18 cellular contexts compared by ENCODE assay signal in genomic region chr14:90538095-90538494, GRCh38.
DNase-seq lines count a peak whose midpoint lies in the region; ATAC-seq and TF ChIP-seq lines count a peak whose summit lies in the region.
"Had no signal": no experiment of that assay in that cellular context is flagged by ENCODE, and none has a peak within 500 bp of the region (broad histone marks: within the 10 kb centered on the region; RNA-seq: fewer than 3 reads in every experiment).

No MANE protein-coding gene starts in this region.

- H3K9me3 Mint-ChIP-seq in endothelial cell (ENCODE audit: unreplicated experiment): no peaks in the 10 kb centered on the region
- no peaks in the 10 kb centered on the region for H3K9me3 Mint-ChIP-seq in nephron progenitor cell
- H3K9me3 Mint-ChIP-seq: CD4-positive, alpha-beta T cell; CD8-positive, alpha-beta T cell had no signal

- H3K27me3 Mint-ChIP-seq in endothelial cell (ENCODE audit: unreplicated experiment): peaks cover 16% of the 10 kb centered on the region
- no peaks in the 10 kb centered on the region for H3K27me3 Mint-ChIP-seq in nephron progenitor cell (ENCODE audit: low read depth, poor library complexity)
- H3K27me3 Mint-ChIP-seq: CD4-positive, alpha-beta T cell had no signal

- no peak for DNase-seq in endothelial cell (ENCODE audit: low spot score)
- peak; percentile 10 for DNase-seq in lower lobe of right lung
- no peak for DNase-seq in nephron progenitor cell
- no peak for DNase-seq in NCI-H2196 (lab: John Stamatoyannopoulos, UW; ENCODE audit: unreplicated experiment)
- DNase-seq: 8988T; ACHN; BE2C; Caco-2; Calu3; CD4-positive, alpha-beta T cell; CD8-positive, alpha-beta T cell; DMS79 treated with DMSO at 0.1 percent for 48 hours; GF-D8 had no signal

- no peaks in the 10 kb centered on the region for H3K27me3 ChIP-seq in BLaER1
- no peaks in the 10 kb centered on the region for H3K27me3 ChIP-seq in lower lobe of right lung (ENCODE audit: low read depth)
- H3K27me3 ChIP-seq: BE2C; BLaER1 treated with 17β-estradiol and CSF1 and Interleukin-3, amounts not matched to agents 10 nM and 100 nM had no signal

- H3K4me2 ChIP-seq in BLaER1: no peak overlapping the region

- H3K9me3 ChIP-seq in BLaER1 (no peaks in the 10 kb centered on the region), HEK293 (ENCODE audit: control insufficient read depth, insufficient read depth, low read depth, low read length) (no peaks in the 10 kb centered on the region), lower lobe of right lung (no peaks in the 10 kb centered on the region)
- H3K9me3 ChIP-seq: BE2C; BLaER1 treated with 17β-estradiol and CSF1 and Interleukin-3, amounts not matched to agents 10 nM and 100 nM; Caco-2 had no signal

- peaks cover 42% of the 10 kb centered on the region for H3K36me3 Mint-ChIP-seq in endothelial cell (ENCODE audit: low read depth, unreplicated experiment)
- peaks cover 12% of the 10 kb centered on the region for H3K36me3 Mint-ChIP-seq in nephron progenitor cell (ENCODE audit: low read depth)
- H3K36me3 Mint-ChIP-seq: CD8-positive, alpha-beta T cell had no signal

- H3K9ac ChIP-seq in BLaER1: no peak overlapping the region
- H3K9ac ChIP-seq: BLaER1 treated with 17β-estradiol and CSF1 and Interleukin-3, amounts not matched to agents 10 nM and 100 nM had no signal

- H3K4me1 ChIP-seq in BLaER1 (peaks cover 76% of the 10 kb centered on the region), HEK293 (ENCODE audit: control insufficient read depth, insufficient read depth, low read length) (no peaks in the 10 kb centered on the region), lower lobe of right lung (peaks cover 27% of the 10 kb centered on the region)
- H3K4me1 ChIP-seq: BE2C, Caco-2 had no signal

- no peaks in the 10 kb centered on the region for H4K20me1 ChIP-seq in BLaER1
- H4K20me1 ChIP-seq: BLaER1 treated with 17β-estradiol and CSF1 and Interleukin-3, amounts not matched to agents 10 nM and 100 nM had no signal

- H3K27ac Mint-ChIP-seq in endothelial cell (ENCODE audit: unreplicated experiment): no peak overlapping the region
- no peak overlapping the region for H3K27ac Mint-ChIP-seq in nephron progenitor cell
- H3K27ac Mint-ChIP-seq: CD4-positive, alpha-beta T cell; CD8-positive, alpha-beta T cell had no signal

- peak overlapping the region; percentile 7; the same call in 1 of the 2 replicates for H3K27ac ChIP-seq in BLaER1
- H3K27ac ChIP-seq in HEK293 (ENCODE audit: extremely low read depth, low read depth, low read length): no peak overlapping the region
- no peak overlapping the region for H3K27ac ChIP-seq in lower lobe of right lung
- H3K27ac ChIP-seq: BLaER1 treated with 17β-estradiol and CSF1 and Interleukin-3, amounts not matched to agents 10 nM and 100 nM; C4-2B had no signal

- H3K36me3 ChIP-seq in BLaER1 (peaks cover 21% of the 10 kb centered on the region), HEK293 (ENCODE audit: control insufficient read depth in 2 of 2, insufficient read depth in 1 of 2, low read length in 2 of 2) (peaks cover 0 to 11% of the 10 kb centered on the region in 2 experiments; a peak in 1 of 3 replicates), lower lobe of right lung (peaks cover 4% of the 10 kb centered on the region)
- H3K36me3 ChIP-seq: BE2C had no signal

- H3K4me1 Mint-ChIP-seq in endothelial cell (ENCODE audit: unreplicated experiment): peaks cover 30% of the 10 kb centered on the region
- peaks cover 40% of the 10 kb centered on the region for H3K4me1 Mint-ChIP-seq in nephron progenitor cell

- POLR2A ChIA-PET in HEK293 (lab: Yijun Ruan, JAX): no interaction called here

- peak overlapping the region; percentile 7 for H3K4me3 Mint-ChIP-seq in endothelial cell (ENCODE audit: unreplicated experiment)
- H3K4me3 Mint-ChIP-seq in nephron progenitor cell: no peak overlapping the region
- H3K4me3 Mint-ChIP-seq: CD4-positive, alpha-beta T cell; CD8-positive, alpha-beta T cell had no signal

- intact Hi-C loops in lower lobe of right lung (cut with DNase I): no loop called here

- TF ChIP-seq CTCF in HEK293 (tag by site-specific recombination; IDR thresholded peaks at IDR 0.05): no peak
- no peak for TF ChIP-seq CTCF in endothelial cell (IDR thresholded peaks at IDR 0.05; ENCODE audit: unreplicated experiment)
- TF ChIP-seq CTCF in lower lobe of right lung (IDR thresholded peaks at IDR 0.05): no peak
- TF ChIP-seq CTCF in nephron progenitor cell (IDR thresholded peaks at IDR 0.05): no peak

- H3K4me3 ChIP-seq in BLaER1 (no peak overlapping the region), HEK293 (ENCODE audit: low read depth, low read length) (no peak overlapping the region), lower lobe of right lung (no peak overlapping the region)
- H3K4me3 ChIP-seq: BLaER1 treated with 17β-estradiol and CSF1 and Interleukin-3, amounts not matched to agents 10 nM and 100 nM had no signal

- CTCF ChIA-PET in HEK293 (lab: Yijun Ruan, JAX): no interaction called here

- ATAC-seq in lower lobe of right lung: no peak
- no peak for ATAC-seq in GM18907 (IDR thresholded peaks at IDR 0.05; ENCODE audit: unreplicated experiment)
- ATAC-seq: CD8-positive, alpha-beta T cell had no signal

TF ChIP-seq in HEK293, 187 proteins besides CTCF, POLR2A, EP300 and RAD21:
- peak; percentile 29; the same call in 1 of the 2 replicates for TF ChIP-seq ZBTB17 (tag by site-specific recombination; IDR thresholded peaks at IDR 0.05)
- no peak for TF ChIP-seq MZF1 (tag by site-specific recombination; IDR thresholded peaks at IDR 0.05; ENCODE audit: borderline replicate concordance)
- TF ChIP-seq, protein P1, sequence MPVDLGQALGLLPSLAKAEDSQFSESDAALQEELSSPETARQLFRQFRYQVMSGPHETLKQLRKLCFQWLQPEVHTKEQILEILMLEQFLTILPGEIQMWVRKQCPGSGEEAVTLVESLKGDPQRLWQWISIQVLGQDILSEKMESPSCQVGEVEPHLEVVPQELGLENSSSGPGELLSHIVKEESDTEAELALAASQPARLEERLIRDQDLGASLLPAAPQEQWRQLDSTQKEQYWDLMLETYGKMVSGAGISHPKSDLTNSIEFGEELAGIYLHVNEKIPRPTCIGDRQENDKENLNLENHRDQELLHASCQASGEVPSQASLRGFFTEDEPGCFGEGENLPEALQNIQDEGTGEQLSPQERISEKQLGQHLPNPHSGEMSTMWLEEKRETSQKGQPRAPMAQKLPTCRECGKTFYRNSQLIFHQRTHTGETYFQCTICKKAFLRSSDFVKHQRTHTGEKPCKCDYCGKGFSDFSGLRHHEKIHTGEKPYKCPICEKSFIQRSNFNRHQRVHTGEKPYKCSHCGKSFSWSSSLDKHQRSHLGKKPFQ (tag by site-specific recombination; IDR thresholded peaks at IDR 0.05): no peak
- no peak for TF ChIP-seq ZNF133 (tag by site-specific recombination; IDR thresholded peaks at IDR 0.05)
- no peak for TF ChIP-seq KLF1 (tag by site-specific recombination; IDR thresholded peaks at IDR 0.05)
- TF ChIP-seq ZNF76 (tag by site-specific recombination; IDR thresholded peaks at IDR 0.05; ENCODE audit: borderline replicate concordance, low read depth): no peak
- TF ChIP-seq ZNF366 (tag by site-specific recombination; conservative IDR thresholded peaks at IDR 0.05): peak; percentile 98
- TF ChIP-seq KLF9 (tag by site-specific recombination; IDR thresholded peaks at IDR 0.05; ENCODE audit: low read depth): no peak
- no peak for TF ChIP-seq ZBTB44 (tag by site-specific recombination; IDR thresholded peaks at IDR 0.05)
- no peak for TF ChIP-seq ZNF341 (tag by site-specific recombination; IDR thresholded peaks at IDR 0.05; ENCODE audit: low read depth)
